In the genomic region with DNA sequence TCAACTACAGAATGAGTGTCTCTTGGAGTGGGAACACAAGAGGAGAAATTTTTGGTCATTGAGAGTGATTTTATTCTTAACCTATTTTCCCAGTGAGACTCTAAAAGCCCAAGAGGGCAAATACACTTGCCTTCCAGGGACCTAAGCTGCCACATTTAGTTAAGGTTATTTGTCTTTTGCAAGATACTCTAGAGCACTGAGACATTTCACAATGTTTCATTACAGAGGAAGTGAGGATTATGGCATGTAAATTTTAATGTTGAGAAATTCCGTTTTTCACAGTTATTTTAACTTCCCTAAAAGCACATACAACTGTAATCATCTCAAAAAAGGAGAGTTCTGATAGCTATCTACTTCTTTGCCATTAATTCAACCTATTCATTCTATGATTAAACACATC, we compare ENCODE assay signal across 24 cellular contexts. TPM values are rescaled to one million over a fixed set of nuclear protein-coding genes. Genes with fewer than 3 reads are reported as not detected.
A peak's percentile ranks its signal among the peaks of the same experiment; 100 is the strongest.
DNase-seq lines count a peak whose midpoint lies in the region; ATAC-seq, FAIRE-seq and TF ChIP-seq lines count a peak whose summit lies in the region.
"Had no signal": no experiment of that assay in that cellular context is flagged by ENCODE, and none has a peak within 500 bp of the region (broad histone marks: within the 10 kb centered on the region; RNA-seq: fewer than 3 reads in every experiment).

No MANE protein-coding gene starts in this region.

- intact Hi-C loops in MCF 10A (cut with micrococcal nuclease) = no loop called here
- intact Hi-C loops in breast epithelium (cut with DNase I; ENCODE audit: low total_unique reads) = no loop called here

- FAIRE-seq in bronchial epithelial cell (lab: Jason Lieb, UNC) = no peak
- FAIRE-seq: A204.1 had no signal

- no peaks in the 10 kb centered on the region for H3K36me3 Mint-ChIP-seq in MCF 10A (ENCODE audit: insufficient read depth, unreplicated experiment)
- H3K36me3 Mint-ChIP-seq in stimulated activated naive B cell treated with anti-CD40 and anti-IgM and Interleukin-4, amounts not matched to agents 10 μg/mL and 1 μg/mL and 100 μg/mL, for 72 hours = peaks cover 6 to 11% of the 10 kb centered on the region in 2 donors
- H3K36me3 Mint-ChIP-seq: CD4-positive, CD25-positive, alpha-beta regulatory T cell; T-cell had no signal

- no peaks in the 10 kb centered on the region for H3K9me3 ChIP-seq in breast epithelium
- H3K9me3 ChIP-seq: mucosa of descending colon, vagina had no signal

- POLR2A ChIA-PET in MCF 10A (lab: Yijun Ruan, JAX) = no interaction called here

- H3K27me3 ChIP-seq in breast epithelium = no peaks in the 10 kb centered on the region
- no peaks in the 10 kb centered on the region for H3K27me3 ChIP-seq in bronchial epithelial cell (ENCODE audit: control insufficient read depth, insufficient read depth, low read length)
- H3K27me3 ChIP-seq: vagina had no signal

- peaks cover 8% of the 10 kb centered on the region for H3K9me3 Mint-ChIP-seq in MCF 10A (ENCODE audit: unreplicated experiment)
- peaks cover under 1 to 6% of the 10 kb centered on the region in 2 donors for H3K9me3 Mint-ChIP-seq in stimulated activated naive B cell treated with anti-CD40 and anti-IgM and Interleukin-4, amounts not matched to agents 10 μg/mL and 1 μg/mL and 100 μg/mL, for 72 hours

- H3K27ac Mint-ChIP-seq in MCF 10A (ENCODE audit: low read depth, unreplicated experiment) = no peak overlapping the region
- H3K27ac Mint-ChIP-seq in stimulated activated naive B cell treated with anti-CD40 and anti-IgM and Interleukin-4, amounts not matched to agents 10 μg/mL and 1 μg/mL and 100 μg/mL, for 72 hours = no peak overlapping the region
- H3K27ac Mint-ChIP-seq: effector memory CD8-positive, alpha-beta T cell; T-cell had no signal

- no TSS peak for BruUV-seq in MCF 10A (replicated peaks; lab: Mats Ljungman, UMichigan)

- peaks cover 22% of the 10 kb centered on the region for H3K27me3 Mint-ChIP-seq in MCF 10A (ENCODE audit: insufficient read depth, unreplicated experiment)
- H3K27me3 Mint-ChIP-seq in stimulated activated naive B cell treated with anti-CD40 and anti-IgM and Interleukin-4, amounts not matched to agents 10 μg/mL and 1 μg/mL and 100 μg/mL, for 72 hours = no peaks in the 10 kb centered on the region
- H3K27me3 Mint-ChIP-seq: CD4-positive, CD25-positive, alpha-beta regulatory T cell; effector memory CD8-positive, alpha-beta T cell had no signal

- H3K4me3 Mint-ChIP-seq in MCF 10A (ENCODE audit: unreplicated experiment) = no peak overlapping the region
- H3K4me3 Mint-ChIP-seq in stimulated activated naive B cell treated with anti-CD40 and anti-IgM and Interleukin-4, amounts not matched to agents 10 μg/mL and 1 μg/mL and 100 μg/mL, for 72 hours = peak overlapping the region; percentile 1 to 12
- H3K4me3 Mint-ChIP-seq: CD4-positive, CD25-positive, alpha-beta regulatory T cell; effector memory CD8-positive, alpha-beta T cell; T-cell had no signal

- TF ChIP-seq POLR2A in breast epithelium (IDR thresholded peaks at IDR 0.05) = no peak

- DNase-seq in MCF 10A (ENCODE audit: unreplicated experiment) (peak; percentile 5), breast epithelium (ENCODE audit: low spot score in 2 of 2) (no peak), NOMO-1 treated with DMSO at 0.1 percent for 48 hours (lab: John Stamatoyannopoulos, UW; ENCODE audit: unreplicated experiment) (peak; percentile 96), bronchial epithelial cell (ENCODE audit: low read depth) (peak; percentile 9), NCI-H2171 (lab: John Stamatoyannopoulos, UW) (no peak), dermis blood vessel endothelial cell (no peak)
- DNase-seq in stimulated activated naive B cell treated with anti-CD40 and anti-IgM and Interleukin-4, amounts not matched to agents 10 μg/mL and 1 μg/mL and 100 μg/mL, for 72 hours = no peak
- DNase-seq: activated CD4-positive, alpha-beta T cell treated with anti-CD3 and anti-CD28 coated beads, Interleukin-2, amount 50 U/mL, for 4 hours; activated naive CD4-positive, alpha-beta T cell treated with Interleukin-2 at 50 U/mL for 16 hours; anterior cingulate cortex; CD4-positive, CD25-positive, alpha-beta regulatory T cell; cerebellar nuclear complex; effector memory CD8-positive, alpha-beta T cell; glutamatergic neuron; mucosa of descending colon; stimulated activated CD4-positive, alpha-beta T cell treated with anti-CD3 and anti-CD28 coated beads, Interleukin-4, amount 100 ng/mL, for 4 hours; T-cell had no signal

- no peak overlapping the region for H3K4me3 ChIP-seq in breast epithelium
- no peak overlapping the region for H3K4me3 ChIP-seq in bronchial epithelial cell (ENCODE audit: low read depth, low read length)
- H3K4me3 ChIP-seq: mucosa of descending colon, smooth muscle cell, vagina had no signal

- H3K4me1 Mint-ChIP-seq in MCF 10A (ENCODE audit: insufficient read depth, unreplicated experiment) = no peaks in the 10 kb centered on the region
- peaks cover 19 to 42% of the 10 kb centered on the region in 2 donors for H3K4me1 Mint-ChIP-seq in stimulated activated naive B cell treated with anti-CD40 and anti-IgM and Interleukin-4, amounts not matched to agents 10 μg/mL and 1 μg/mL and 100 μg/mL, for 72 hours

- peak; percentile 61 to 77 for ATAC-seq in stimulated activated naive B cell treated with anti-CD40 and anti-IgM and Interleukin-4, amounts not matched to agents 10 μg/mL and 1 μg/mL and 100 μg/mL, for 72 hours (replicated peaks)
- no peak for ATAC-seq in GM19351 (IDR thresholded peaks at IDR 0.05; ENCODE audit: unreplicated experiment)
- ATAC-seq: effector memory CD8-positive, alpha-beta T cell; mucosa of descending colon; T-cell had no signal

- no peak for TF ChIP-seq CTCF in MCF 10A (IDR thresholded peaks at IDR 0.05; ENCODE audit: unreplicated experiment)
- no peak for TF ChIP-seq CTCF in breast epithelium (IDR thresholded peaks at IDR 0.05)
- no peak for TF ChIP-seq CTCF in bronchial epithelial cell (IDR thresholded peaks at IDR 0.05; ENCODE audit: insufficient read depth, low read length, severe bottlenecking)

- no peaks in the 10 kb centered on the region for H3K4me1 ChIP-seq in breast epithelium
- H3K4me1 ChIP-seq: vagina had no signal

- no peak overlapping the region for H3K27ac ChIP-seq in breast epithelium
- H3K27ac ChIP-seq: KMS-11, vagina, VCaP had no signal

- CTCF ChIA-PET in MCF 10A (lab: Yijun Ruan, JAX) = no interaction called here

- H3K36me3 ChIP-seq in breast epithelium (no peaks in the 10 kb centered on the region), bronchial epithelial cell (ENCODE audit: control insufficient read depth, insufficient read depth, low read length) (no peaks in the 10 kb centered on the region)
- H3K36me3 ChIP-seq: vagina had no signal

RNA-seq across cellular contexts. Expression of gene RAB3C, which starts 38.7 kb away (rescaled TPM):
- total RNA-seq in MCF 10A (2022) (not detected in 2 replicates), breast epithelium (1 to 10 TPM in 2 of 3 donors, under 1 TPM in 1; 0.29 to 6.1 (median 2.6) TPM), bronchial epithelial cell (not detected in 2 replicates), dermis blood vessel endothelial cell (0.17 and 1.9 TPM in 2 replicates)
- total RNA-seq: CD4-positive, CD25-positive, alpha-beta regulatory T cell; T-cell had no signal

RNA-seq across cellular contexts. Expression of gene GAPT, which starts 53.0 kb away (rescaled TPM):
- total RNA-seq in MCF 10A (2022) (not detected in 2 replicates), breast epithelium (1 to 10 TPM; 1.2 to 3.8 (median 1.3) TPM), bronchial epithelial cell (not detected in 2 replicates), dermis blood vessel endothelial cell (not detected in 2 replicates)
- total RNA-seq: pulmonary artery endothelial cell, smooth muscle cell, vagina had no signal

Comparison
In these comparisons a context has a peak if more than half of its experiments do, and no peak if none do; other contexts are left out.
1. DNase-seq: peak in MCF 10A (single experiment), NOMO-1 treated with DMSO at 0.1 percent for 48 hours (single experiment) and bronchial epithelial cell (single experiment); none in breast epithelium (0 of 2), stimulated activated naive B cell treated with anti-CD40 and anti-IgM and Interleukin-4, amounts not matched to agents 10 μg/mL and 1 μg/mL and 100 μg/mL, for 72 hours (single experiment), NCI-H2171 (single experiment) and dermis blood vessel endothelial cell (single experiment).